In the genomic region with DNA sequence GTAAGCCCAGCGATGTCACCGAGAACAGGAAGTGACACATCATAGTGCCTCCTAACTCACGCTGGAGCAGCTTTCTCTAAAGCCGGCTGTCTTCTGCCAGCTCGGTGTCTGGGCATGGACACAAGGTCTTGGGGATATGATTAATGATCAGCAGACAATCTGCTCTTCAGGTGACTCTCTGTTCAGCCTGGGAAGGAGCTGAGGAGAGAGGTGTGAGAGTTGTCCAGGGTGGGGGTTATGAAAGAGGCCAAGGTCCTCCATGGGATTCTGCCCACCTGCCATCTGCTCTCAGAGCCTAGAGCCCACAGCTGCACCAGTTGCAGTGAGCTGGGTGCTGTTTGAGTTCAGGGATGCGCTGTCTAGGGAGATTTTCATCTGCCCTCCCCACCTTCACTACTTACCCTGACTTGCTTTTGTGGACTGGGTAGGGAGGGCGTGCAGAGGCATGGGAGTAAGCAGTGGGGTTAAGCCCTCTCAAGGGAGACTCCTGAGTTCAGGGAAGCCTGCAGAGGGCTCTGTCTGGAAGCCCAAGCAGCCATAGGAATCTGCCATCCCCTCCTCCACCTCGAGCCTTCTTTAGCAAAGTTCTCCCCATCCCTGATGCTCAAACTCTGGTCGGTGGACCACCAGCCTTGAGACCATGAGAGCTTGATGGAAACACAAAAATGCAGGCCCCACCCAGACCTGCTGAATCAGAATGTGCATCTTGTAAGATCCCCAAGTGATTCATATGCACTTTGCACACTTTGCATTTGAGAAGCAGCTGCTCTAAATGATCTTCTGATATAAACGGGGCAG, we compare ENCODE assay signal across 12 cellular contexts.
A peak's percentile ranks its signal among the peaks of the same experiment; 100 is the strongest.
DNase-seq lines count a peak whose midpoint lies in the region; ATAC-seq and TF ChIP-seq lines count a peak whose summit lies in the region.
"Had no signal": no experiment of that assay in that cellular context is flagged by ENCODE, and none has a peak within 500 bp of the region (broad histone marks: within the 10 kb centered on the region; RNA-seq: fewer than 3 reads in every experiment).

No MANE protein-coding gene starts in this region.

- no peak overlapping the region for H3K4me3 Mint-ChIP-seq in MCF 10A (ENCODE audit: unreplicated experiment)

- TF ChIP-seq CTCF in MCF 10A (IDR thresholded peaks at IDR 0.05; ENCODE audit: unreplicated experiment) (no peak), breast epithelium (IDR thresholded peaks at IDR 0.05) (no peak), fibroblast of villous mesenchyme (IDR thresholded peaks at IDR 0.05; ENCODE audit: insufficient read depth, low read depth, low read length) (no peak)

- no TSS peak for BruUV-seq in MCF 10A (replicated peaks; lab: Mats Ljungman, UMichigan)

- DNase-seq in MCF 10A (ENCODE audit: unreplicated experiment) (peak; percentile 50), breast epithelium (ENCODE audit: low spot score in 2 of 2) (no peak), fibroblast of villous mesenchyme (ENCODE audit: low read depth) (peak; percentile 59), G401 (ENCODE audit: low spot score) (no peak)
- DNase-seq: activated CD4-positive, alpha-beta T cell treated with anti-CD3 and anti-CD28 coated beads, Interleukin-2, amount 50 U/mL, for 48 hours; anterior cingulate cortex had no signal

- in situ Hi-C loops in G401 (cut with HindIII; ENCODE audit: low sequenced_read_pairs), result no loop called here

- no peaks in the 10 kb centered on the region for H3K27me3 ChIP-seq in breast epithelium

- H3K27me3 Mint-ChIP-seq in MCF 10A (ENCODE audit: insufficient read depth, unreplicated experiment), result no peaks in the 10 kb centered on the region

- H3K9me3 ChIP-seq in breast epithelium, result no peaks in the 10 kb centered on the region

- H3K36me3 ChIP-seq in breast epithelium, result no peaks in the 10 kb centered on the region

- H3K9me3 Mint-ChIP-seq in MCF 10A (ENCODE audit: unreplicated experiment), result no peaks in the 10 kb centered on the region

- H3K27ac Mint-ChIP-seq in MCF 10A (ENCODE audit: low read depth, unreplicated experiment), result peak overlapping the region; percentile 46

- peaks cover 30% of the 10 kb centered on the region for H3K4me1 Mint-ChIP-seq in MCF 10A (ENCODE audit: insufficient read depth, unreplicated experiment)

- CTCF ChIA-PET in MCF 10A (lab: Yijun Ruan, JAX), result no interaction called here

- no peaks in the 10 kb centered on the region for H3K36me3 Mint-ChIP-seq in MCF 10A (ENCODE audit: insufficient read depth, unreplicated experiment)

- no peak overlapping the region for H3K27ac ChIP-seq in breast epithelium
- H3K27ac ChIP-seq: C4-2B had no signal

- no peak for TF ChIP-seq POLR2A in breast epithelium (IDR thresholded peaks at IDR 0.05)

- POLR2A ChIA-PET in MCF 10A (lab: Yijun Ruan, JAX), result no interaction called here

- intact Hi-C loops in MCF 10A (cut with micrococcal nuclease), result no loop called here
- intact Hi-C loops in breast epithelium (cut with DNase I; ENCODE audit: low total_unique reads), result no loop called here

- H3K4me3 ChIP-seq in breast epithelium, result no peak overlapping the region
- no peak overlapping the region for H3K4me3 ChIP-seq in fibroblast of villous mesenchyme (ENCODE audit: low read depth, low read length)

- H3K4me1 ChIP-seq in breast epithelium, result no peaks in the 10 kb centered on the region

- ATAC-seq in SK-N-SH treated with all-trans-retinoic acid at 6 μM for 48 hours, result peak; percentile 85
- ATAC-seq in GM21526 (IDR thresholded peaks at IDR 0.05; ENCODE audit: low FRiP score, unreplicated experiment), result no peak
- ATAC-seq in HG03039 (IDR thresholded peaks at IDR 0.05; ENCODE audit: unreplicated experiment), result no peak
- ATAC-seq in HG02678 (IDR thresholded peaks at IDR 0.05; ENCODE audit: unreplicated experiment), result no peak
- ATAC-seq: HepG2 had no signal

TF ChIP-seq in SK-N-SH treated with all-trans-retinoic acid at 6 μM for 48 hours, 23 proteins besides CTCF, POLR2A, EP300 and RAD21:
- no peak for TF ChIP-seq BACH2 (CRISPR knock-in tag; IDR thresholded peaks at IDR 0.05; ENCODE audit: borderline replicate concordance)
TF ChIP-seq in SK-N-SH treated with all-trans-retinoic acid at 6 μM for 48 hours: peak in this region for 0.

Comparison
In these comparisons a context has a peak if more than half of its experiments do, and no peak if none do; other contexts are left out.
1. DNase-seq: peak in MCF 10A (single experiment) and fibroblast of villous mesenchyme (single experiment); none in breast epithelium (0 of 2) and G401 (single experiment).